8 cellular contexts compared by ENCODE assay signal in the genomic region with DNA sequence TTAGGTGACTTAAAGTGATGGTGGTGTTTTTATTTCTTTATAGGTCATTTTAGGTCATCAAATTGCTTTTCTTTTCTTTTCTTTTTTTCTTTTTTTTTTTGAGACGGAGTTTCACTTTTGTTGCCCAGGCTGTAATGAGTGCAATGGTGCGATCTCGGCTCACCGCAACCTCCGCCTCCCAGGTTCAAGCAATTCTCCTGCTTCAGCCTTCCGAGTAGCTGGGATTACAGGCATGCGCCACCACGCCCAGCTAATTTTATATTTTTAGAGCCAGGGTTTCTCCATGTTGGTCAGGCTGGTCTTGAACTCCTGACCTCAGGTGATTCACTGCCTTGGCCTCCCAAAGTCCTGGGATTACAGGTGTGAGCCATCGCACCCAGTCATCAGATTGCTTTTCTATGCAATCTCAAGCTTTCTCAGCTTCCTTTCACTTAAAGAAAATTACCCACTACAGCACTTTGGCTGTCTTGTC. TPM values are rescaled to one million over a fixed set of nuclear protein-coding genes. Genes with fewer than 3 reads are reported as not detected.
A peak's percentile ranks its signal among the peaks of the same experiment; 100 is the strongest.
DNase-seq lines count a peak whose midpoint lies in the region; ATAC-seq and TF ChIP-seq lines count a peak whose summit lies in the region.
"Not testable (repeated sequence)": the region's sequence is repeated elsewhere in the genome, so short reads cannot be mapped to it uniquely, and the experiment has no call there.

No MANE protein-coding gene starts in this region.

- H3K4me1 Mint-ChIP-seq in CD4-positive, CD25-positive, alpha-beta regulatory T cell: peaks cover 59 to 88% (median 67%) of the 10 kb centered on the region in 4 donors
- peaks cover 61% of the 10 kb centered on the region for H3K4me1 Mint-ChIP-seq in activated CD8-positive, alpha-beta memory T cell treated with anti-CD3 and anti-CD28 coated beads, Interleukin-2, amount 10 ng/mL, durations not matched to agents 7 days and 5 days

- intact Hi-C loops in mucosa of descending colon (cut with DNase I, micrococcal nuclease); gastrocnemius medialis (cut with DNase I; ENCODE audit: low total_unique reads): not testable (repeated sequence)

- H3K27ac Mint-ChIP-seq in CD4-positive, CD25-positive, alpha-beta regulatory T cell: peak overlapping the region in 2 of 3 donors; percentile 17 to 30
- H3K27ac Mint-ChIP-seq in activated CD8-positive, alpha-beta memory T cell treated with anti-CD3 and anti-CD28 coated beads, Interleukin-2, amount 10 ng/mL, durations not matched to agents 7 days and 5 days: peak overlapping the region; percentile 74

- H3K36me3 Mint-ChIP-seq in CD4-positive, CD25-positive, alpha-beta regulatory T cell: peaks cover 18% of the 10 kb centered on the region
- peaks cover 23% of the 10 kb centered on the region for H3K36me3 Mint-ChIP-seq in activated CD8-positive, alpha-beta memory T cell treated with anti-CD3 and anti-CD28 coated beads, Interleukin-2, amount 10 ng/mL, durations not matched to agents 7 days and 5 days

- CTCF ChIA-PET in HEK293 (lab: Yijun Ruan, JAX): not testable (repeated sequence)
- CTCF ChIA-PET in RWPE1 (lab: Yijun Ruan, JAX): interaction anchor here (0.6 to 1.1 kb wide), 2 partner anchors 9 to 82 kb away, joined by 3 read pairs; no protein-coding TSS in a partner anchor
- CTCF ChIA-PET in activated CD8-positive, alpha-beta memory T cell treated with anti-CD3 and anti-CD28 coated beads, Interleukin-2, amount 10 ng/mL, durations not matched to agents 7 days and 5 days (lab: Charles Lee): interaction anchor here (1.0 kb wide), 1 partner anchor 31 kb away, joined by 4 read pairs; a partner anchor contains a TSS

- H3K4me3 Mint-ChIP-seq in CD4-positive, CD25-positive, alpha-beta regulatory T cell: peak overlapping the region; percentile 34 to 88 (median 73)
- peak overlapping the region; percentile 25 for H3K4me3 Mint-ChIP-seq in activated CD8-positive, alpha-beta memory T cell treated with anti-CD3 and anti-CD28 coated beads, Interleukin-2, amount 10 ng/mL, durations not matched to agents 7 days and 5 days

- H3K9me3 ChIP-seq in CD4-positive, CD25-positive, alpha-beta regulatory T cell (ENCODE audit: control insufficient read depth in 2 of 2, low read length in 2 of 2); HEK293 (ENCODE audit: control insufficient read depth, insufficient read depth, low read depth, low read length); mucosa of descending colon; gastrocnemius medialis: not testable (repeated sequence)

- peak overlapping the region; percentile 6 for H3K27ac ChIP-seq in CD4-positive, CD25-positive, alpha-beta regulatory T cell (ENCODE audit: insufficient read depth, low read length, poor library complexity, severe bottlenecking)
- 0 out of 2 replicates have a peak overlapping the region, but pooled peaks have one; percentile 32 for H3K27ac ChIP-seq in HEK293 (ENCODE audit: extremely low read depth, low read depth, low read length)
- H3K27ac ChIP-seq in RWPE1: peak overlapping the region; percentile 56
- peak overlapping the region; percentile 48 to 54 (median 50) for H3K27ac ChIP-seq in gastrocnemius medialis

- peaks cover 15% of the 10 kb centered on the region for H3K36me3 ChIP-seq in CD4-positive, CD25-positive, alpha-beta regulatory T cell (ENCODE audit: control insufficient read depth, insufficient read depth, low read length)
- H3K36me3 ChIP-seq in HEK293 (ENCODE audit: control insufficient read depth in 2 of 2, insufficient read depth in 1 of 2, low read length in 2 of 2): peaks cover 16 to 20% of the 10 kb centered on the region in 2 experiments
- H3K36me3 ChIP-seq in mucosa of descending colon (ENCODE audit: low read depth); gastrocnemius medialis: not testable (repeated sequence)

- not testable (repeated sequence) for H3K27me3 Mint-ChIP-seq in CD4-positive, CD25-positive, alpha-beta regulatory T cell; activated CD8-positive, alpha-beta memory T cell treated with anti-CD3 and anti-CD28 coated beads, Interleukin-2, amount 10 ng/mL, durations not matched to agents 7 days and 5 days

- H3K4me1 ChIP-seq in CD4-positive, CD25-positive, alpha-beta regulatory T cell (ENCODE audit: control insufficient read depth, insufficient read depth, low read length, poor library complexity, severe bottlenecking): peaks cover 84% of the 10 kb centered on the region
- peaks cover 63% of the 10 kb centered on the region for H3K4me1 ChIP-seq in HEK293 (ENCODE audit: control insufficient read depth, insufficient read depth, low read length)
- H3K4me1 ChIP-seq in mucosa of descending colon (ENCODE audit: low read depth): peaks cover 17% of the 10 kb centered on the region
- peaks cover 82 to 94% of the 10 kb centered on the region in 2 donors for H3K4me1 ChIP-seq in gastrocnemius medialis

- in situ Hi-C loops in gastrocnemius medialis (cut with MboI; ENCODE audit: low sequenced_read_pairs in 4 of 4): not testable (repeated sequence)

- not testable (repeated sequence) for TF ChIP-seq POLR2A in gastrocnemius medialis (IDR thresholded peaks at IDR 0.05)

- not testable (repeated sequence) for TF ChIP-seq CTCF in HEK293 (tag by site-specific recombination; IDR thresholded peaks at IDR 0.05); RWPE1 (conservative IDR thresholded peaks at IDR 0.05; ENCODE audit: low read depth); mucosa of descending colon (IDR thresholded peaks at IDR 0.05); gastrocnemius medialis (IDR thresholded peaks at IDR 0.05 in 4 of 5, conservative IDR thresholded peaks at IDR 0.05 in 1 of 5)

- H3K4me3 ChIP-seq in CD4-positive, CD25-positive, alpha-beta regulatory T cell (ENCODE audit: low read depth, low read length): peak overlapping the region; percentile 55
- not testable (repeated sequence) for H3K4me3 ChIP-seq in HEK293 (ENCODE audit: low read depth, low read length); mucosa of descending colon; gastrocnemius medialis

- H3K9me3 Mint-ChIP-seq in CD4-positive, CD25-positive, alpha-beta regulatory T cell; activated CD8-positive, alpha-beta memory T cell treated with anti-CD3 and anti-CD28 coated beads, Interleukin-2, amount 10 ng/mL, durations not matched to agents 7 days and 5 days (ENCODE audit: low read depth): not testable (repeated sequence)

- POLR2A ChIA-PET in HEK293 (lab: Yijun Ruan, JAX) (interaction anchor here (0.7 to 3.1 kb wide), 2 partner anchors 31 to 1399 kb away, joined by 6 to 17 read pairs; a partner anchor contains a TSS), RWPE1 (lab: Yijun Ruan, JAX; ENCODE audit: low non-redundant PET) (interaction anchor here (0.6 kb wide), 1 partner anchor 31 kb away, joined by 3 read pairs; no protein-coding TSS in a partner anchor)

- not testable (repeated sequence) for ATAC-seq in CD4-positive, CD25-positive, alpha-beta regulatory T cell (ENCODE audit: low read depth in 2 of 2)
- peak; percentile 17 for ATAC-seq in activated CD8-positive, alpha-beta memory T cell treated with anti-CD3 and anti-CD28 coated beads, Interleukin-2, amount 10 ng/mL, durations not matched to agents 7 days and 5 days
- ATAC-seq in esophagus mucosa: peak; percentile 69
- ATAC-seq in mucosa of descending colon: peak; percentile 75
- ATAC-seq in gastrocnemius medialis: peak in 1 of 2 donors; percentile 59

- not testable (repeated sequence) for H3K27me3 ChIP-seq in CD4-positive, CD25-positive, alpha-beta regulatory T cell (ENCODE audit: control insufficient read depth, insufficient read depth, low read length); gastrocnemius medialis

- not testable (repeated sequence) for DNase-seq in CD4-positive, CD25-positive, alpha-beta regulatory T cell; activated CD8-positive, alpha-beta memory T cell treated with anti-CD3 and anti-CD28 coated beads, Interleukin-2, amount 10 ng/mL, durations not matched to agents 7 days and 5 days; mucosa of descending colon
- DNase-seq in RWPE1 (ENCODE audit: low spot score): peak; percentile 65
- peak; percentile 58 for DNase-seq in amniotic epithelial cell (ENCODE audit: low read depth)
- DNase-seq in gastrocnemius medialis: peak in 1 of 2 donors; percentile 43

TF ChIP-seq in HEK293, 187 proteins besides CTCF, POLR2A, EP300 and RAD21 (continues in another document):
- TF ChIP-seq, protein P1, sequence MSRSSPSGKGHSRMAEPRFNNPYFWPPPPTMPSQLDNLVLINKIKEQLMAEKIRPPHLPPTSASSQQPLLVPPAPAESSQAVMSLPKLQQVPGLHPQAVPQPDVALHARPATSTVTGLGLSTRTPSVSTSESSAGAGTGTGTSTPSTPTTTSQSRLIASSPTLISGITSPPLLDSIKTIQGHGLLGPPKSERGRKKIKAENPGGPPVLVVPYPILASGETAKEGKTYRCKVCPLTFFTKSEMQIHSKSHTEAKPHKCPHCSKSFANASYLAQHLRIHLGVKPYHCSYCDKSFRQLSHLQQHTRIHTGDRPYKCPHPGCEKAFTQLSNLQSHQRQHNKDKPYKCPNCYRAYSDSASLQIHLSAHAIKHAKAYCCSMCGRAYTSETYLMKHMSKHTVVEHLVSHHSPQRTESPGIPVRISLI (tag by site-specific recombination; IDR thresholded peaks at IDR 0.05): peak; percentile 76
- TF ChIP-seq ZBTB17 (tag by site-specific recombination; IDR thresholded peaks at IDR 0.05): peak; percentile 52
- peak; percentile 43; the same call in 1 of the 2 replicates for TF ChIP-seq SP7 (tag by site-specific recombination; IDR thresholded peaks at IDR 0.05)
- TF ChIP-seq ZNF600 (tag by site-specific recombination; IDR thresholded peaks at IDR 0.05): peak; percentile 72; the same call in 1 of the 2 replicates
- TF ChIP-seq ZNF2 (tag by site-specific recombination; IDR thresholded peaks at IDR 0.05): peak; percentile 25; the same call in 1 of the 2 replicates

RNA-seq across cellular contexts. Expression of a gene that starts 17.2 kb away (rescaled TPM):
- total RNA-seq in CD4-positive, CD25-positive, alpha-beta regulatory T cell: 391 TPM
- 100 to 1,000 TPM; 327 to 383 (median 361) TPM for polyA plus RNA-seq in CD4-positive, CD25-positive, alpha-beta regulatory T cell
- 100 to 1,000 TPM; 149 to 195 TPM for total RNA-seq in activated CD8-positive, alpha-beta memory T cell treated with anti-CD3 and anti-CD28 coated beads, Interleukin-2, amount 10 ng/mL, durations not matched to agents 7 days and 5 days
- 60.5 TPM for total RNA-seq in esophagus mucosa
- total RNA-seq in mucosa of descending colon: 100 to 1,000 TPM; 112 to 165 (median 136) TPM
- 100 to 1,000 TPM; 115 to 188 (median 156) TPM for total RNA-seq in gastrocnemius medialis

RNA-seq across cellular contexts. Expression of a gene that starts 30.9 kb away (rescaled TPM):
- 126 TPM for total RNA-seq in CD4-positive, CD25-positive, alpha-beta regulatory T cell
- 100 to 1,000 TPM; 335 to 426 (median 357) TPM for polyA plus RNA-seq in CD4-positive, CD25-positive, alpha-beta regulatory T cell
- 100 to 1,000 TPM in 1 of 2 experiments, 10 to 100 TPM in 1; 83.4 to 112 TPM for total RNA-seq in activated CD8-positive, alpha-beta memory T cell treated with anti-CD3 and anti-CD28 coated beads, Interleukin-2, amount 10 ng/mL, durations not matched to agents 7 days and 5 days
- total RNA-seq in esophagus mucosa: 38.1 TPM
- 10 to 100 TPM; 42.1 to 85.1 (median 44.5) TPM for total RNA-seq in mucosa of descending colon
- total RNA-seq in gastrocnemius medialis: 100 to 1,000 TPM; 111 to 148 (median 126) TPM

Comparison
In these comparisons a context has a peak if more than half of its experiments do, and no peak if none do; other contexts are left out.
1. H3K27ac ChIP-seq: peak in every context shown above with its lines; median percentile 56 in RWPE1; 50 in gastrocnemius medialis; 32 in HEK293; 6 in CD4-positive, CD25-positive, alpha-beta regulatory T cell.